14 cellular contexts compared by ENCODE assay signal in the genomic region with DNA sequence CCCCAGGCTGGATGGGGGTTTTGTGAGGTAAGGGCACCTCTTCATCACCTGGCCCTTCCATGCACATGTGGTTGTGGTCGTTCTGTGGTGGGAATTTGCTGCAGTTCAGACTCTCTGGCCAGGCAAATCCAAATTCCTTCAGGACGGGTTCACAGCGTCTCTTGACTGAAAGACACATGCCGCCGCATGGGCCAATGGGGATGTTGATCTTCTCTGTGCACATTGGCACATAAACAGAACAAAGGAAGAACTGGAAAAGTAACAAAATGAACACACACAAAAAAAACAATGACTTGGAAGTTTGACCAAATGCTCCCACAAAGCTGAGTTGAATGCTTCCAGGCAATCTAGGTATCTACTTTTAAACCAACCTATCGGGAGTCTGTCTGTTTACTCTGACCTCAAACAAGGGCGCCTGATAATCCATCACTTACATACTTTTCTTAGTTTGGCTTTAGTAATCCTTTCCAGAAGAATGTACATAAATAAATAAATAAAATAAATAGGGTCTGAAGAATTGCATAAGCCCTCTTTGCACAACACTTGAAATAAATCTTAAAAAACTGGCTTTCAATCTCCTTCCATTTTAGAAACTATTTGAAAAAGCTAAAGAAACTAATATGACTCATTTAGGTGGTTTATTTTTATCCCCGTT. TPM values are rescaled to one million over a fixed set of nuclear protein-coding genes. Genes with fewer than 3 reads are reported as not detected.
DNase-seq lines count a peak whose midpoint lies in the region; ATAC-seq, FAIRE-seq and TF ChIP-seq lines count a peak whose summit lies in the region.
"Had no signal": no experiment of that assay in that cellular context is flagged by ENCODE, and none has a peak within 500 bp of the region (broad histone marks: within the 10 kb centered on the region; RNA-seq: fewer than 3 reads in every experiment).

No MANE protein-coding gene starts in this region.

- H3K9ac ChIP-seq in HepG2 (ENCODE audit: insufficient read depth, low read depth, low read length): no peak overlapping the region; the same call in 1 of the 2 replicates
- H3K9ac ChIP-seq in skeletal muscle tissue (ENCODE audit: low read depth in 1 of 3, low read length in 3 of 3): peak overlapping the region in 1 of 3 donors; percentile 4

- peaks cover 13% of the 10 kb centered on the region for H4K20me1 ChIP-seq in HepG2 (ENCODE audit: insufficient read depth, low read length)

- 67% methylated on average over 8 of the region's 8 CpGs for WGBS in HepG2 (ENCODE audit: low lambda C conversion rate)

- H3K79me2 ChIP-seq in HepG2 (ENCODE audit: insufficient read depth, low read length): peaks cover 82% of the 10 kb centered on the region

- H3K27ac ChIP-seq in C4-2B: peak overlapping the region; percentile 30
- H3K27ac ChIP-seq in coronary artery: peak overlapping the region; percentile 74 to 85
- peak overlapping the region; percentile 85 for H3K27ac ChIP-seq in HepG2 (ENCODE audit: extremely low read length, insufficient read depth, low read length)
- no peak overlapping the region for H3K27ac ChIP-seq in skeletal muscle tissue (ENCODE audit: low read depth, low read length)

- TF ChIP-seq CTCF in C4-2B (conservative IDR thresholded peaks at IDR 0.05): no peak
- TF ChIP-seq CTCF in coronary artery (IDR thresholded peaks at IDR 0.05): no peak
- TF ChIP-seq CTCF in HepG2 (CRISPR knock-in tag; IDR thresholded peaks at IDR 0.05): no peak
- no peak for TF ChIP-seq CTCF in GM10266 (IDR thresholded peaks at IDR 0.05; ENCODE audit: control insufficient read depth, insufficient read depth, low read depth, missing control alignments)

- no peak for TF ChIP-seq RAD21 in HepG2 (CRISPR knock-in tag; IDR thresholded peaks at IDR 0.05)

- ATAC-seq in HepG2: no peak
- ATAC-seq in GM19351 (IDR thresholded peaks at IDR 0.05; ENCODE audit: unreplicated experiment): no peak
- ATAC-seq: body of pancreas had no signal

- in situ Hi-C loops in HepG2 (cut with HindIII; ENCODE audit: extremely low pct_ligation_motif_present, low pct_unique_long_range_greater_than_20kb): loop anchor here (5.0 kb wide), 1 partner anchor 85 kb away; a partner anchor contains a TSS

- peak; percentile 57 for FAIRE-seq in HepG2 (lab: Jason Lieb, UNC)

- CTCF ChIA-PET in HepG2 (lab: Yijun Ruan, JAX; ENCODE audit: low intra/inter-chr PET ratio, low total read pairs): no interaction called here

- TF ChIP-seq POLR2A in HepG2 (IDR thresholded peaks at IDR 0.05; ENCODE audit: insufficient read depth in 1 of 2, low read depth in 2 of 2, low read length in 2 of 2): no peak

- no peak for TF ChIP-seq EP300 in HepG2 (IDR thresholded peaks at IDR 0.05; ENCODE audit: low read depth in 2 of 2, low read length in 2 of 2)
- TF ChIP-seq EP300 in HepG2 (CRISPR knock-in tag; IDR thresholded peaks at IDR 0.05; ENCODE audit: borderline replicate concordance): no peak

- H3K4me1 ChIP-seq in HepG2 (ENCODE audit: insufficient read depth, low read length) (peaks cover 61% of the 10 kb centered on the region), skeletal muscle tissue (ENCODE audit: control insufficient read depth in 3 of 3, insufficient read depth in 3 of 3, low read length in 3 of 3) (peaks cover 58 to 69% (median 62%) of the 10 kb centered on the region in 3 donors)

- H3K27me3 ChIP-seq in HepG2 (ENCODE audit: control insufficient read depth in 1 of 2, insufficient read depth in 2 of 2, low read length in 2 of 2) (no peaks in the 10 kb centered on the region; a peak in 1 of 5 replicates), skeletal muscle tissue (ENCODE audit: control insufficient read depth in 3 of 3, insufficient read depth in 3 of 3, low read length in 3 of 3) (no peaks in the 10 kb centered on the region)
- H3K27me3 ChIP-seq: body of pancreas had no signal

- H3K9me3 ChIP-seq in HepG2 (ENCODE audit: low read length): no peaks in the 10 kb centered on the region
- H3K9me3 ChIP-seq in skeletal muscle tissue (ENCODE audit: control insufficient read depth in 3 of 3, low read length in 3 of 3): no peaks in the 10 kb centered on the region
- H3K9me3 ChIP-seq: body of pancreas had no signal

- H2AFZ ChIP-seq in HepG2 (ENCODE audit: low read length): no peak overlapping the region

- peak overlapping the region; percentile 81 for H3K4me2 ChIP-seq in HepG2 (ENCODE audit: low read depth, low read length)

- intact Hi-C loops in HepG2 (cut with micrococcal nuclease; ENCODE audit: unreplicated experiment): no loop called here

- DNase-seq in coronary artery (ENCODE audit: low spot score) (no peak), HepG2 (ENCODE audit: low spot score) (no peak), GM10266 (ENCODE audit: extremely low spot score) (no peak), NCI-H82 (lab: John Stamatoyannopoulos, UW) (no peak)
- no peak for DNase-seq in activated CD4-positive, CD25-positive, alpha-beta regulatory T cell (lab: John Stamatoyannopoulos, UW)
- DNase-seq: activated CD4-positive, alpha-beta T cell treated with anti-CD3 and anti-CD28 coated beads, Interleukin-2, amount 50 U/mL, for 1 hour; body of pancreas; NCI-H2029 treated with DMSO at 0.1 percent for 48 hours; NCI-H774; posterior cingulate gyrus; T-helper 9 cell had no signal

- H3K36me3 ChIP-seq in HepG2 (replicated peaks in 1 of 2; ENCODE audit: control insufficient read depth in 1 of 2, insufficient read depth in 2 of 2, low read length in 2 of 2) (peaks cover 13 to 34% of the 10 kb centered on the region in 2 experiments), skeletal muscle tissue (ENCODE audit: control insufficient read depth in 3 of 3, insufficient read depth in 3 of 3, low read length in 3 of 3) (peaks cover 16 to 27% (median 20%) of the 10 kb centered on the region in 3 donors)

- POLR2A ChIA-PET in HepG2 (lab: Yijun Ruan, JAX): interaction anchor here (11.5 kb wide), 1 partner anchor 11 kb away, joined by 287 read pairs; no protein-coding TSS in a partner anchor

- BruUV-seq in HepG2 (replicated peaks; lab: Mats Ljungman, UMichigan): no TSS peak

- H3K4me3 ChIP-seq in coronary artery (peak overlapping the region; percentile 99), HepG2 (replicated peaks in 1 of 3; ENCODE audit: insufficient read depth in 1 of 3, low read depth in 2 of 3, low read length in 3 of 3) (peak overlapping the region; percentile 71 to 87 (median 79)), skeletal muscle tissue (ENCODE audit: low read length in 3 of 3) (peak overlapping the region; percentile 42 to 89 (median 68))
- H3K4me3 ChIP-seq: body of pancreas had no signal

TF ChIP-seq in HepG2, 621 proteins besides CTCF, POLR2A, EP300 and RAD21 (continues in another document):
- no peak for TF ChIP-seq TMF1 (CRISPR knock-in tag; IDR thresholded peaks at IDR 0.05; ENCODE audit: low read depth)
- TF ChIP-seq ZNF556 (CRISPR knock-in tag; IDR thresholded peaks at IDR 0.05; ENCODE audit: borderline replicate concordance): no peak
- TF ChIP-seq FOXP1 (IDR thresholded peaks at IDR 0.05): no peak
- 0 out of 2 replicates have a peak, but pooled peaks have one; percentile 11 for TF ChIP-seq FOXP1 (CRISPR knock-in tag; IDR thresholded peaks at IDR 0.05)
- no peak for TF ChIP-seq ZSCAN31 (CRISPR knock-in tag; IDR thresholded peaks at IDR 0.05; ENCODE audit: low read depth)
- TF ChIP-seq ZSCAN12 (CRISPR knock-in tag; IDR thresholded peaks at IDR 0.05): no peak
- TF ChIP-seq FIP1L1 (IDR thresholded peaks at IDR 0.05; ENCODE audit: borderline replicate concordance, insufficient read depth, low read depth, low read length): no peak
- no peak for TF ChIP-seq PRPF4 (IDR thresholded peaks at IDR 0.05; ENCODE audit: low read depth, low read length, poor library complexity, severe bottlenecking)
- no peak for TF ChIP-seq CC2D1A (CRISPR knock-in tag; IDR thresholded peaks at IDR 0.05)
- no peak for TF ChIP-seq ZSCAN9 (CRISPR knock-in tag; IDR thresholded peaks at IDR 0.05; ENCODE audit: borderline replicate concordance)
- no peak for TF ChIP-seq HOXA5 (CRISPR knock-in tag; IDR thresholded peaks at IDR 0.05)
- no peak for TF ChIP-seq TOE1 (CRISPR knock-in tag; IDR thresholded peaks at IDR 0.05)
- TF ChIP-seq ZNF616 (CRISPR knock-in tag; IDR thresholded peaks at IDR 0.05; ENCODE audit: low read depth): no peak
- TF ChIP-seq ZNF564 (CRISPR knock-in tag; IDR thresholded peaks at IDR 0.05): peak; percentile 83; the same call in 1 of the 2 replicates
- TF ChIP-seq NR2F1 (CRISPR knock-in tag; IDR thresholded peaks at IDR 0.05): no peak
- no peak for TF ChIP-seq EED (CRISPR knock-in tag; IDR thresholded peaks at IDR 0.05)
- no peak for TF ChIP-seq ZNF776 (CRISPR knock-in tag; IDR thresholded peaks at IDR 0.05)
- TF ChIP-seq ZNF263 (CRISPR knock-in tag; IDR thresholded peaks at IDR 0.05): no peak
- no peak for TF ChIP-seq REXO4 (CRISPR knock-in tag; IDR thresholded peaks at IDR 0.05; ENCODE audit: borderline replicate concordance)
- 0 out of 2 replicates have a peak, but pooled peaks have one; percentile 11 for TF ChIP-seq HNF4A (CRISPR knock-in tag; IDR thresholded peaks at IDR 0.05)

RNA-seq across cellular contexts. Expression of a gene that starts 2.8 kb away (rescaled TPM):
- 34.7 and 46.5 TPM in 2 replicates for total RNA-seq in HepG2 (2016; rRNA removed; fragmentation: Illumina TruSeq; extraction: Trizol)
- total RNA-seq in HepG2 (2016; cell fraction: cytosol; rRNA removed; fragmentation: Illumina TruSeq; extraction: Trizol; ENCODE audit: low read depth): 3.4 and 3.7 TPM in 2 replicates
- 36.7 and 46.5 TPM in 2 replicates for total RNA-seq in HepG2 (2016; cell fraction: insoluble cytoplasmic fraction; rRNA removed; fragmentation: Illumina TruSeq; extraction: Trizol)
- 15.6 and 16.1 TPM in 2 replicates for total RNA-seq in HepG2 (2016; cell fraction: membrane; rRNA removed; fragmentation: Illumina TruSeq; extraction: Trizol)
- 57.2 and 60.7 TPM in 2 replicates for total RNA-seq in HepG2 (2016; cell fraction: nucleus; rRNA removed; fragmentation: Illumina TruSeq; extraction: Trizol)
- 49.1 and 70.4 TPM in 2 replicates for polyA plus RNA-seq in HepG2 (2011; rRNA removed)
- 41.6 and 43.4 TPM in 2 replicates for polyA plus RNA-seq in HepG2 (2011; cell fraction: cytosol; rRNA removed)
- 33.6 and 37.4 TPM in 2 replicates for polyA plus RNA-seq in HepG2 (2011; cell fraction: nucleus; rRNA removed)
- polyA plus RNA-seq in HepG2 (2012): 22.8 and 29.0 TPM in 2 replicates
- 1.4 and 1.5 TPM in 2 replicates for polyA plus RNA-seq in HepG2 (2016; cell fraction: cytosol; fragmentation: Illumina TruSeq; extraction: Trizol; ENCODE audit: low read depth)
- 19.7 and 21.6 TPM in 2 replicates for polyA plus RNA-seq in HepG2 (2016; cell fraction: insoluble cytoplasmic fraction; fragmentation: Illumina TruSeq; extraction: Trizol; ENCODE audit: low read depth)
- 4.3 and 4.6 TPM in 2 replicates for polyA plus RNA-seq in HepG2 (2016; cell fraction: membrane; fragmentation: Illumina TruSeq; extraction: Trizol; ENCODE audit: low read depth)
- polyA plus RNA-seq in HepG2 (2016; cell fraction: nucleus; fragmentation: Illumina TruSeq; extraction: Trizol; ENCODE audit: insufficient read depth, low read depth): 58.8 and 63.1 TPM in 2 replicates
- polyA minus RNA-seq in HepG2 (2011; rRNA and poly(A)+ RNA removed; ENCODE audit: low replicate concordance): 16.6 and 151 TPM in 2 replicates
- 66.3 and 82.1 TPM in 2 replicates for polyA minus RNA-seq in HepG2 (2011; cell fraction: cytosol; rRNA and poly(A)+ RNA removed)
- polyA minus RNA-seq in HepG2 (2011; cell fraction: nucleus; rRNA and poly(A)+ RNA removed): 43.3 and 46.9 TPM in 2 replicates
- total RNA-seq in skeletal muscle tissue: 56.4 TPM
